ENCODE assay signal across 24 cellular contexts in the genomic region with DNA sequence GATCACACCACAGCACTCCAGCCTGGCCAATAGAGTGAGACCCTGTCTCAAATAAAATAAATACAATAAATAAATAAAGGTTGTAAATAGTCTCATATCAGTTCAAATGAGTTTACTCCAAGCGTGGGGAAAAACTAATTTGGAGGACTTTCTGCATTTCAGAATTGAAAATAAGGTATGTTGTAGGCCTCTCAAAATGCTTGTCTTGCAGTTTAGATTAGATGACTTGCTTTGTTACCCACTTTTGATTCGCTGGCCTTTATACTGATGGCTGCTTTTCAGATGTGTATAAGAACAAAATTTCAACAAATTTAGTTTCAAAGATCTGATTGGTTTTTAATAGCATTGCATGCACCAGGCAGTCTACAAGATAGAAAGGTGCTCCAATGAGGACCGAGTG. TPM values are rescaled to one million over a fixed set of nuclear protein-coding genes. Genes with fewer than 3 reads are reported as not detected.
"Had no signal": no experiment of that assay in that cellular context is flagged by ENCODE, and none has a peak within 500 bp of the region (broad histone marks: within the 10 kb centered on the region; RNA-seq: fewer than 3 reads in every experiment).

No MANE protein-coding gene starts in this region.

- H2AFZ ChIP-seq: hepatocyte had no signal

- H3K9me3 ChIP-seq: adrenal gland, sigmoid colon had no signal

- FAIRE-seq: astrocyte, colon, TTC549 had no signal

- H3K27ac ChIP-seq: adrenal gland, breast epithelium, hepatocyte, transverse colon, uterus, WERI-Rb-1 had no signal

- H3K4me2 ChIP-seq: smooth muscle cell had no signal

- H3K27me3 Mint-ChIP-seq: activated naive CD4-positive, alpha-beta T cell treated with anti-CD3 and anti-CD28 coated beads, Interleukin-2, amount 10 ng/mL, durations not matched to agents 7 days and 5 days; central memory CD8-positive, alpha-beta T cell; naive thymus-derived CD4-positive, alpha-beta T cell; stimulated activated naive B cell treated with anti-CD40 and anti-IgM and Interleukin-4, amounts not matched to agents 10 μg/mL and 1 μg/mL and 100 μg/mL, for 72 hours had no signal

- ATAC-seq: left lobe of liver; naive thymus-derived CD4-positive, alpha-beta T cell; stimulated activated naive B cell treated with anti-CD40 and anti-IgM and Interleukin-4, amounts not matched to agents 10 μg/mL and 1 μg/mL and 100 μg/mL, for 72 hours had no signal

- DNase-seq: activated CD4-positive, alpha-beta T cell treated with anti-CD3 and anti-CD28 coated beads, Interleukin-2, amount 50 U/mL, for 48 hours; activated CD8-positive, alpha-beta memory T cell treated with anti-CD3 and anti-CD28 coated beads, Interleukin-2, amount 50 U/mL, for 48 hours; activated naive CD4-positive, alpha-beta T cell treated with anti-CD3 and anti-CD28 coated beads, Interleukin-2, amount 10 ng/mL, durations not matched to agents 7 days and 5 days; adrenal gland; effector memory CD4-positive, alpha-beta T cell; foreskin melanocyte; glutamatergic neuron; immature natural killer cell; naive thymus-derived CD4-positive, alpha-beta T cell; sigmoid colon; stimulated activated CD4-positive, alpha-beta T cell treated with anti-CD3 and anti-CD28 coated beads, Interleukin-15, amount 100 ng/mL, for 24 hours; stimulated activated naive B cell treated with anti-CD40 and anti-IgM and Interleukin-4, amounts not matched to agents 10 μg/mL and 1 μg/mL and 100 μg/mL, for 72 hours; transverse colon; uterus; WERI-Rb-1 had no signal

- H3K27me3 ChIP-seq: adrenal gland, breast epithelium, hepatocyte, sigmoid colon, transverse colon, uterus had no signal

- H3K4me3 ChIP-seq: adrenal gland, breast epithelium, hepatocyte, lung, sigmoid colon, smooth muscle cell, uterus had no signal

- H3K36me3 ChIP-seq: adrenal gland, breast epithelium, sigmoid colon, transverse colon, uterus, WERI-Rb-1 had no signal

RNA-seq across cellular contexts. Expression of a gene that starts 2.2 kb away (rescaled TPM):
- total RNA-seq: smooth muscle cell had no signal
